Comparison of ENCODE assay signal across 8 cellular contexts in genomic region chr12:122080149-122081107, GRCh38. TPM values are rescaled to one million over a fixed set of nuclear protein-coding genes. Genes with fewer than 3 reads are reported as not detected.
DNase-seq lines count a peak whose midpoint lies in the region; ATAC-seq, FAIRE-seq and TF ChIP-seq lines count a peak whose summit lies in the region.

No MANE protein-coding gene starts in this region.

- peaks cover 15% of the 10 kb centered on the region for H4K20me1 ChIP-seq in keratinocyte (ENCODE audit: control insufficient read depth, extremely low read depth, insufficient read depth, low read length)

- H3K9ac ChIP-seq in keratinocyte (ENCODE audit: control insufficient read depth, extremely low read depth, insufficient read depth, low read length): peak overlapping the region; percentile 91

- H3K9me3 ChIP-seq in breast epithelium (no peaks in the 10 kb centered on the region), keratinocyte (ENCODE audit: control insufficient read depth, low read depth, low read length) (no peaks in the 10 kb centered on the region), small intestine (ENCODE audit: control insufficient read depth, low read depth) (no peaks in the 10 kb centered on the region)

- intact Hi-C loops in breast epithelium (cut with DNase I; ENCODE audit: low total_unique reads): no loop called here

- no peaks in the 10 kb centered on the region for H3K27me3 ChIP-seq in breast epithelium
- no peaks in the 10 kb centered on the region for H3K27me3 ChIP-seq in keratinocyte (ENCODE audit: control insufficient read depth, extremely low read depth, insufficient read depth, low read length)
- H3K27me3 ChIP-seq in small intestine (ENCODE audit: control insufficient read depth in 2 of 2, insufficient read depth in 2 of 2, low read length in 2 of 2): no peaks in the 10 kb centered on the region

- dilution Hi-C loops in keratinocyte (cut with MboI; ENCODE audit: extremely low pct_ligation_motif_present, low sequenced_read_pairs): loop anchor here (5.0 kb wide), 1 partner anchor 37 kb away; no protein-coding TSS in a partner anchor

- H2AFZ ChIP-seq in keratinocyte (ENCODE audit: control insufficient read depth, low read length): no peak overlapping the region

- FAIRE-seq in keratinocyte (lab: Jason Lieb, UNC): peak; percentile 84
- FAIRE-seq in small intestine (lab: Jason Lieb, UNC): no peak

- DNase-seq in A172 (ENCODE audit: low spot score): peak; percentile 66
- peak; percentile 78 for DNase-seq in GF-D8 (lab: John Stamatoyannopoulos, UW)
- peak; percentile 63 for DNase-seq in NOMO-1 treated with dmso at 0.1 percent for 144 hours (lab: John Stamatoyannopoulos, UW; ENCODE audit: unreplicated experiment)
- no peak for DNase-seq in breast epithelium (ENCODE audit: low spot score in 2 of 2)
- DNase-seq in keratinocyte (ENCODE audit: low read depth, low spot score): no peak
- no peak for DNase-seq in small intestine
- no peak for DNase-seq in NCI-H187 (lab: John Stamatoyannopoulos, UW)

- H3K27ac ChIP-seq in breast epithelium: peak overlapping the region; percentile 79 to 93
- H3K27ac ChIP-seq in keratinocyte (ENCODE audit: control insufficient read depth, insufficient read depth, low read length): peak overlapping the region; percentile 79
- peak overlapping the region; percentile 69 to 92 for H3K27ac ChIP-seq in small intestine (ENCODE audit: low read depth in 1 of 2, low read length in 1 of 2)

- TF ChIP-seq CTCF in breast epithelium (IDR thresholded peaks at IDR 0.05): no peak
- TF ChIP-seq CTCF in keratinocyte (optimal IDR thresholded peaks at IDR 0.05 in 1 of 3, IDR thresholded peaks at IDR 0.05 in 1 of 3, conservative IDR thresholded peaks at IDR 0.05 in 1 of 3; ENCODE audit: extremely low read depth in 1 of 3, insufficient read depth in 2 of 3, low read length in 3 of 3): no peak

- ATAC-seq in HG02623 (IDR thresholded peaks at IDR 0.05; ENCODE audit: unreplicated experiment): no peak

- H3K9me1 ChIP-seq in keratinocyte (ENCODE audit: control insufficient read depth, extremely low read depth, insufficient read depth, low read length): peaks cover 4% of the 10 kb centered on the region

- H3K4me1 ChIP-seq in breast epithelium (peaks cover 8 to 10% of the 10 kb centered on the region in 2 donors), keratinocyte (ENCODE audit: control insufficient read depth, extremely low read depth, insufficient read depth, low read length) (peaks cover 26% of the 10 kb centered on the region), small intestine (ENCODE audit: control insufficient read depth in 2 of 2, insufficient read depth in 1 of 2, low read depth in 1 of 2, low read length in 1 of 2) (peaks cover 3 to 10% of the 10 kb centered on the region in 2 donors)

- peak; percentile 20 for TF ChIP-seq POLR2A in breast epithelium (IDR thresholded peaks at IDR 0.05)

- H3K4me3 ChIP-seq in breast epithelium (peak overlapping the region; percentile 78 to 93 (median 86)), keratinocyte (ENCODE audit: control insufficient read depth in 2 of 3, extremely low read depth in 1 of 3, insufficient read depth in 2 of 3, low read depth in 1 of 3, low read length in 3 of 3) (peak overlapping the region; percentile 62 to 99 (median 99)), small intestine (ENCODE audit: low read depth in 1 of 2, low read length in 2 of 2) (peak overlapping the region; percentile 93 to 97)

- H3K4me2 ChIP-seq in keratinocyte (ENCODE audit: control insufficient read depth, extremely low read depth, insufficient read depth, low read depth, low read length): peak overlapping the region; percentile 100

- WGBS in small intestine, 3 donors: 3 to 7% (median 4%) methylated on average over 18 of the region's 18 CpGs

- H3K79me2 ChIP-seq in keratinocyte (ENCODE audit: control insufficient read depth, insufficient read depth, low read length): peaks cover 60% of the 10 kb centered on the region

- H3K36me3 ChIP-seq in breast epithelium (no peaks in the 10 kb centered on the region), keratinocyte (ENCODE audit: control insufficient read depth in 2 of 2, extremely low read depth in 1 of 2, insufficient read depth in 2 of 2, low read length in 2 of 2) (peaks cover 8 to 13% of the 10 kb centered on the region in 2 experiments), small intestine (ENCODE audit: control insufficient read depth in 2 of 2, insufficient read depth in 2 of 2, low read length in 2 of 2) (peaks cover 0 to 3% of the 10 kb centered on the region in 2 donors)

RNA-seq across cellular contexts. Expression of gene MLXIP, which starts 1.9 kb away (rescaled TPM):
- total RNA-seq in A172 (2014; rRNA removed; shearing (Covaris generic)): 5.4 and 10.1 TPM in 2 replicates
- total RNA-seq in breast epithelium: 10 to 100 TPM; 21.1 to 31.1 (median 28.2) TPM
- polyA plus RNA-seq in keratinocyte (4.7 to 17.8 TPM (median 5.5 TPM) in 3 replicates), small intestine (10 to 100 TPM in 1 of 3 donors, 1 to 10 TPM in 2; 8.5 to 55.0 (median 8.6) TPM)
- polyA plus RNA-seq in keratinocyte (2011; ENCODE audit: low read depth): 7.1 TPM
- polyA plus RNA-seq in keratinocyte (2011; cell fraction: cytosol; rRNA removed): 7.3 and 10.1 TPM in 2 replicates
- 37.9 and 81.1 TPM in 2 replicates for polyA plus RNA-seq in keratinocyte (2011; cell fraction: nucleus; rRNA removed)
- polyA plus RNA-seq in keratinocyte (2012; ENCODE audit: low replicate concordance): 19.4 and 29.7 TPM in 2 replicates
- polyA minus RNA-seq in keratinocyte: 15.1 to 65.2 TPM (median 19.5 TPM) in 3 replicates
- polyA minus RNA-seq in keratinocyte (2011; cell fraction: cytosol; rRNA and poly(A)+ RNA removed): 12.3 TPM
- 23.0 and 32.1 TPM in 2 replicates for polyA minus RNA-seq in keratinocyte (2011; cell fraction: nucleus; rRNA and poly(A)+ RNA removed)

RNA-seq across cellular contexts. Expression of gene BCL7A, which starts 58.7 kb away (rescaled TPM):
- total RNA-seq in A172 (2014; rRNA removed; shearing (Covaris generic)): 6.9 and 7.6 TPM in 2 replicates
- total RNA-seq in breast epithelium: 10 to 100 TPM in 1 of 3 donors, 1 to 10 TPM in 2; 6.2 to 13.5 (median 8.8) TPM
- polyA plus RNA-seq in keratinocyte (9.6 to 17.2 TPM (median 12.8 TPM) in 3 replicates), small intestine (1 to 10 TPM in 2 of 3 donors, under 1 TPM in 1; 0.22 to 5.4 (median 1.4) TPM)
- polyA plus RNA-seq in keratinocyte (2011; ENCODE audit: low read depth): 10.0 TPM
- polyA plus RNA-seq in keratinocyte (2011; cell fraction: cytosol; rRNA removed): 10.0 and 11.9 TPM in 2 replicates
- polyA plus RNA-seq in keratinocyte (2011; cell fraction: nucleus; rRNA removed): 16.2 and 17.3 TPM in 2 replicates
- 15.5 and 15.9 TPM in 2 replicates for polyA plus RNA-seq in keratinocyte (2012; ENCODE audit: low replicate concordance)
- polyA minus RNA-seq in keratinocyte: 8.8 to 16.8 TPM (median 13.5 TPM) in 3 replicates
- polyA minus RNA-seq in keratinocyte (2011; cell fraction: cytosol; rRNA and poly(A)+ RNA removed): 7.1 TPM
- polyA minus RNA-seq in keratinocyte (2011; cell fraction: nucleus; rRNA and poly(A)+ RNA removed): 6.8 and 11.6 TPM in 2 replicates

Comparison
In these comparisons a context has a peak if more than half of its experiments do, and no peak if none do; other contexts are left out.
1. DNase-seq: peak in A172 (single experiment), GF-D8 (single experiment) and NOMO-1 treated with dmso at 0.1 percent for 144 hours (single experiment); none in breast epithelium (0 of 2), keratinocyte (single experiment), small intestine (single experiment) and NCI-H187 (0 of 2).
2. Peak in every context shown above with its lines, with median percentiles within 50 percentile points of each other: H3K27ac ChIP-seq and H3K4me3 ChIP-seq.